In genomic region chr10:95500097-95500496, GRCh38 we compare ENCODE assay signal across 25 cellular contexts.
DNase-seq lines count a peak whose midpoint lies in the region; ATAC-seq and TF ChIP-seq lines count a peak whose summit lies in the region.
"Had no signal": no experiment of that assay in that cellular context is flagged by ENCODE, and none has a peak within 500 bp of the region (broad histone marks: within the 10 kb centered on the region; RNA-seq: fewer than 3 reads in every experiment).

No MANE protein-coding gene starts in this region.

- H3K9me2 ChIP-seq in Karpas-422 (replicated peaks; ENCODE audit: insufficient read depth, low read length): no peaks in the 10 kb centered on the region

- WGBS in adipose tissue, 3 donors: 86 to 97% (median 88%) methylated on average over 4 of the region's 4 CpGs

- POLR2A ChIA-PET in Caco-2 (lab: Charles Lee): no interaction called here

- intact Hi-C loops in Caco-2 (cut with micrococcal nuclease; ENCODE audit: unreplicated experiment): no loop called here

- peaks cover 46% of the 10 kb centered on the region for H3K4me1 ChIP-seq in Caco-2
- H3K4me1 ChIP-seq in rectal smooth muscle tissue (ENCODE audit: control insufficient read depth, insufficient read depth, low read length): peaks cover 40% of the 10 kb centered on the region
- no peaks in the 10 kb centered on the region for H3K4me1 ChIP-seq in Karpas-422 (ENCODE audit: low read length)
- H3K4me1 ChIP-seq: A549, prostate gland had no signal

- no peaks in the 10 kb centered on the region for H4K20me1 ChIP-seq in Karpas-422 (ENCODE audit: insufficient read depth, low read depth, low read length)

- H3K27ac ChIP-seq in adipose tissue (ENCODE audit: low read depth, low read length) (peak overlapping the region; percentile 18), layer of hippocampus (ENCODE audit: low read depth, low read length) (peak overlapping the region; percentile 2), rectal smooth muscle tissue (ENCODE audit: low read depth, low read length) (peak overlapping the region; percentile 88), Karpas-422 (ENCODE audit: low read length) (no peak overlapping the region)
- H3K27ac ChIP-seq: A549, upper lobe of left lung had no signal

- no peaks in the 10 kb centered on the region for H3K27me3 Mint-ChIP-seq in Caco-2 (ENCODE audit: insufficient read depth, unreplicated experiment)
- H3K27me3 Mint-ChIP-seq: activated CD4-positive, alpha-beta T cell treated with anti-CD3 and anti-CD28 coated beads, Interleukin-2, amount 10 ng/mL, durations not matched to agents 7 days and 5 days; stimulated activated naive CD8-positive, alpha-beta T cell treated with anti-CD3 and anti-CD28 coated beads, Interleukin-15, Interleukin-2, amounts not matched to agents 100 ng/mL and 50 ng/mL, for 24 hours had no signal

- ATAC-seq in GM21423 (IDR thresholded peaks at IDR 0.05; ENCODE audit: unreplicated experiment) (no peak), HG02759 (IDR thresholded peaks at IDR 0.05; ENCODE audit: unreplicated experiment) (no peak), HG02852 (IDR thresholded peaks at IDR 0.05; ENCODE audit: unreplicated experiment) (no peak)
- ATAC-seq: A549 had no signal

- no peaks in the 10 kb centered on the region for H3K36me3 ChIP-seq in Caco-2 (ENCODE audit: control insufficient read depth, insufficient read depth, low read length)
- H3K36me3 ChIP-seq in rectal smooth muscle tissue (ENCODE audit: control insufficient read depth, insufficient read depth, low read length): no peaks in the 10 kb centered on the region
- no peaks in the 10 kb centered on the region for H3K36me3 ChIP-seq in Karpas-422 (ENCODE audit: insufficient read depth, low read length)
- H3K36me3 ChIP-seq: Peyer's patch, prostate gland, upper lobe of left lung had no signal

- no TSS peak for BruUV-seq in Caco-2 (replicated peaks; lab: Mats Ljungman, UMichigan)

- CTCF ChIA-PET in Caco-2 (lab: Charles Lee): no interaction called here

- no peak overlapping the region for H3K4me3 ChIP-seq in Caco-2 (ENCODE audit: low read depth, low read length)
- no peak overlapping the region for H3K4me3 ChIP-seq in rectal smooth muscle tissue (ENCODE audit: low read length)
- H3K4me3 ChIP-seq in Karpas-422 (ENCODE audit: low read length): no peak overlapping the region
- H3K4me3 ChIP-seq: A549, Peyer's patch, prostate gland, upper lobe of left lung had no signal

- DNase-seq in Caco-2 (no peak), Karpas-422 (no peak)
- DNase-seq: activated CD4-positive, alpha-beta T cell treated with anti-CD3 and anti-CD28 coated beads, Interleukin-2, amount 10 ng/mL, durations not matched to agents 7 days and 5 days; activated gamma-delta T cell treated with Interleukin-2 at 50 U/mL for 16 hours; activated T-cell treated with anti-CD3 and anti-CD28 coated beads, Interleukin-2, amount 50 U/mL, for 24 hours; CD4-positive, alpha-beta memory T cell; cerebellar nuclear complex; HCEC 1CT; Kasumi-1; NCI-H1436 treated with DMSO at 0.1 percent for 48 hours; NCI-H2171; Peyer's patch; SW 1271; T-helper 9 cell; upper lobe of left lung had no signal

- H3K4me3 Mint-ChIP-seq in Caco-2 (ENCODE audit: unreplicated experiment): no peak overlapping the region
- H3K4me3 Mint-ChIP-seq: activated CD4-positive, alpha-beta T cell treated with anti-CD3 and anti-CD28 coated beads, Interleukin-2, amount 10 ng/mL, durations not matched to agents 7 days and 5 days; activated T-cell treated with anti-CD3 and anti-CD28 coated beads, Interleukin-2, amount 50 U/mL, for 24 hours; CD4-positive, alpha-beta memory T cell; memory B cell; stimulated activated naive CD8-positive, alpha-beta T cell treated with anti-CD3 and anti-CD28 coated beads, Interleukin-15, Interleukin-2, amounts not matched to agents 100 ng/mL and 50 ng/mL, for 24 hours had no signal

- H3K4me2 ChIP-seq in Karpas-422 (ENCODE audit: low read depth, low read length, poor library complexity, severe bottlenecking): no peak overlapping the region
- H3K4me2 ChIP-seq: A549 had no signal

- H3K27ac Mint-ChIP-seq in Caco-2 (ENCODE audit: unreplicated experiment): peak overlapping the region; percentile 20
- H3K27ac Mint-ChIP-seq: activated CD4-positive, alpha-beta T cell treated with anti-CD3 and anti-CD28 coated beads, Interleukin-2, amount 10 ng/mL, durations not matched to agents 7 days and 5 days; activated T-cell treated with anti-CD3 and anti-CD28 coated beads, Interleukin-2, amount 50 U/mL, for 24 hours; CD4-positive, alpha-beta memory T cell; memory B cell; stimulated activated naive CD8-positive, alpha-beta T cell treated with anti-CD3 and anti-CD28 coated beads, Interleukin-15, Interleukin-2, amounts not matched to agents 100 ng/mL and 50 ng/mL, for 24 hours had no signal

- no peak overlapping the region for H3K9ac ChIP-seq in rectal smooth muscle tissue (ENCODE audit: low read length)
- no peak overlapping the region for H3K9ac ChIP-seq in Karpas-422 (ENCODE audit: low read length)

- no peaks in the 10 kb centered on the region for H3K9me3 ChIP-seq in Caco-2
- no peaks in the 10 kb centered on the region for H3K9me3 ChIP-seq in Karpas-422 (ENCODE audit: low read length)
- H3K9me3 ChIP-seq: A549, Peyer's patch, prostate gland, upper lobe of left lung had no signal

- H3K27me3 ChIP-seq in Caco-2 (replicated peaks; ENCODE audit: control insufficient read depth, insufficient read depth, low read length) (no peaks in the 10 kb centered on the region), layer of hippocampus (ENCODE audit: control insufficient read depth, insufficient read depth, low read length) (no peaks in the 10 kb centered on the region), rectal smooth muscle tissue (ENCODE audit: control insufficient read depth, insufficient read depth, low read length) (peaks cover under 1% of the 10 kb centered on the region), Karpas-422 (ENCODE audit: low read length) (no peaks in the 10 kb centered on the region)
- H3K27me3 ChIP-seq: Peyer's patch, upper lobe of left lung had no signal

- H3K4me1 Mint-ChIP-seq in Caco-2 (ENCODE audit: low read depth, unreplicated experiment): peaks cover 35% of the 10 kb centered on the region
- H3K4me1 Mint-ChIP-seq: activated CD4-positive, alpha-beta T cell treated with anti-CD3 and anti-CD28 coated beads, Interleukin-2, amount 10 ng/mL, durations not matched to agents 7 days and 5 days; CD4-positive, alpha-beta memory T cell; memory B cell had no signal

- H3K36me3 Mint-ChIP-seq in Caco-2 (ENCODE audit: insufficient read depth, unreplicated experiment): peaks cover 16% of the 10 kb centered on the region
- H3K36me3 Mint-ChIP-seq: CD4-positive, alpha-beta memory T cell; memory B cell had no signal

- TF ChIP-seq CTCF in Caco-2 (IDR thresholded peaks at IDR 0.05; ENCODE audit: insufficient read depth in 1 of 2, low read depth in 1 of 2, low read length in 1 of 2, severe bottlenecking in 1 of 2, unreplicated experiment in 1 of 2): no peak

- no peaks in the 10 kb centered on the region for H3K79me2 ChIP-seq in Karpas-422 (ENCODE audit: low read length)

- no peaks in the 10 kb centered on the region for H3K9me3 Mint-ChIP-seq in Caco-2 (ENCODE audit: unreplicated experiment)
- H3K9me3 Mint-ChIP-seq: activated CD4-positive, alpha-beta T cell treated with anti-CD3 and anti-CD28 coated beads, Interleukin-2, amount 10 ng/mL, durations not matched to agents 7 days and 5 days; activated T-cell treated with anti-CD3 and anti-CD28 coated beads, Interleukin-2, amount 50 U/mL, for 24 hours; CD4-positive, alpha-beta memory T cell; memory B cell; stimulated activated naive CD8-positive, alpha-beta T cell treated with anti-CD3 and anti-CD28 coated beads, Interleukin-15, Interleukin-2, amounts not matched to agents 100 ng/mL and 50 ng/mL, for 24 hours had no signal

- H2AFZ ChIP-seq in Karpas-422 (ENCODE audit: low read length): no peak overlapping the region
